In genomic region chr18:48813833-48814489, GRCh38 we compare ENCODE assay signal across 12 cellular contexts.
DNase-seq lines count a peak whose midpoint lies in the region; ATAC-seq, FAIRE-seq and TF ChIP-seq lines count a peak whose summit lies in the region.
"Had no signal": no experiment of that assay in that cellular context is flagged by ENCODE, and none has a peak within 500 bp of the region (broad histone marks: within the 10 kb centered on the region; RNA-seq: fewer than 3 reads in every experiment).

No MANE protein-coding gene starts in this region.

- peaks cover under 1% of the 10 kb centered on the region for H3K4me1 ChIP-seq in colonic mucosa
- H3K4me1 ChIP-seq: pancreas had no signal

- DNase-seq in GM18507 (ENCODE audit: extremely low spot score, insufficient read length, low read depth), result no peak
- no peak for DNase-seq in T-helper 2 cell treated with Interferon-gamma antibody and Interleukin-4, amounts not matched to agents 5 μg/mL and 100 μg/mL, for 36 hours (ENCODE audit: low spot score)
- DNase-seq in colonic mucosa, result peak; percentile 77
- DNase-seq in natural killer cell treated with Interleukin-12 subunit alpha and Interleukin-12 subunit beta and Interleukin-15 and Interleukin-18, amount 100 ng/mL, for 72 hours (ENCODE audit: low spot score), result peak; percentile 57
- DNase-seq in nucleus accumbens (lab: John Stamatoyannopoulos, UW), result no peak
- DNase-seq in foreskin melanocyte, result no peak
- DNase-seq in cerebellar nuclear complex (lab: John Stamatoyannopoulos, UW), result no peak
- DNase-seq in DMS153 treated with DMSO at 0.1 percent for 48 hours (lab: John Stamatoyannopoulos, UW; ENCODE audit: unreplicated experiment), result no peak
- DNase-seq: stimulated activated naive CD4-positive, alpha-beta T cell treated with Interleukin-2 at 50 U/mL for 16 hours had no signal

- H3K9me3 Mint-ChIP-seq in T-helper 2 cell treated with Interferon-gamma antibody and Interleukin-4, amounts not matched to agents 5 μg/mL and 100 μg/mL, for 36 hours, result no peaks in the 10 kb centered on the region
- no peaks in the 10 kb centered on the region for H3K9me3 Mint-ChIP-seq in natural killer cell treated with Interleukin-12 subunit alpha and Interleukin-12 subunit beta and Interleukin-15 and Interleukin-18, amount 100 ng/mL, for 72 hours

- intact Hi-C loops in colonic mucosa (cut with DNase I), result no loop called here

- H3K4me1 Mint-ChIP-seq in T-helper 2 cell treated with Interferon-gamma antibody and Interleukin-4, amounts not matched to agents 5 μg/mL and 100 μg/mL, for 36 hours (ENCODE audit: low read depth), result peaks cover 31% of the 10 kb centered on the region
- peaks cover 52 to 73% of the 10 kb centered on the region in 2 donors for H3K4me1 Mint-ChIP-seq in natural killer cell treated with Interleukin-12 subunit alpha and Interleukin-12 subunit beta and Interleukin-15 and Interleukin-18, amount 100 ng/mL, for 72 hours (ENCODE audit: low read depth in 2 of 2)

- peak overlapping the region; percentile 57 for H3K4me3 Mint-ChIP-seq in T-helper 2 cell treated with Interferon-gamma antibody and Interleukin-4, amounts not matched to agents 5 μg/mL and 100 μg/mL, for 36 hours
- H3K4me3 Mint-ChIP-seq in natural killer cell treated with Interleukin-12 subunit alpha and Interleukin-12 subunit beta and Interleukin-15 and Interleukin-18, amount 100 ng/mL, for 72 hours, result peak overlapping the region; percentile 37

- no peaks in the 10 kb centered on the region for H3K9me3 ChIP-seq in colonic mucosa
- H3K9me3 ChIP-seq: pancreas had no signal

- no peak for TF ChIP-seq CTCF in colonic mucosa (IDR thresholded peaks at IDR 0.05)

- peak; percentile 9 for FAIRE-seq in GM18507 (lab: Jason Lieb, UNC)
- FAIRE-seq: H1, pancreas had no signal

- H3K36me3 Mint-ChIP-seq in T-helper 2 cell treated with Interferon-gamma antibody and Interleukin-4, amounts not matched to agents 5 μg/mL and 100 μg/mL, for 36 hours (ENCODE audit: low read depth), result no peaks in the 10 kb centered on the region
- no peaks in the 10 kb centered on the region for H3K36me3 Mint-ChIP-seq in natural killer cell treated with Interleukin-12 subunit alpha and Interleukin-12 subunit beta and Interleukin-15 and Interleukin-18, amount 100 ng/mL, for 72 hours

- H3K36me3 ChIP-seq in colonic mucosa, result no peaks in the 10 kb centered on the region
- H3K36me3 ChIP-seq: pancreas had no signal

- peaks cover 4% of the 10 kb centered on the region for H3K27me3 Mint-ChIP-seq in T-helper 2 cell treated with Interferon-gamma antibody and Interleukin-4, amounts not matched to agents 5 μg/mL and 100 μg/mL, for 36 hours (ENCODE audit: low read depth)
- H3K27me3 Mint-ChIP-seq in natural killer cell treated with Interleukin-12 subunit alpha and Interleukin-12 subunit beta and Interleukin-15 and Interleukin-18, amount 100 ng/mL, for 72 hours, result no peaks in the 10 kb centered on the region

- H3K9ac ChIP-seq in colonic mucosa (ENCODE audit: low read depth in 2 of 2, low read length in 2 of 2), result no peak overlapping the region

- H3K4me3 ChIP-seq in colonic mucosa, result no peak overlapping the region
- H3K4me3 ChIP-seq: pancreas had no signal

- H3K27ac ChIP-seq in colonic mucosa, result no peak overlapping the region
- H3K27ac ChIP-seq: epithelial cell of prostate, pancreas had no signal

- no peaks in the 10 kb centered on the region for H3K27me3 ChIP-seq in colonic mucosa
- H3K27me3 ChIP-seq: pancreas had no signal

- peak; percentile 65 to 66 for ATAC-seq in natural killer cell treated with Interleukin-12 subunit alpha and Interleukin-12 subunit beta and Interleukin-15 and Interleukin-18, amount 100 ng/mL, for 72 hours

- H3K27ac Mint-ChIP-seq in T-helper 2 cell treated with Interferon-gamma antibody and Interleukin-4, amounts not matched to agents 5 μg/mL and 100 μg/mL, for 36 hours, result peak overlapping the region; percentile 92
- peak overlapping the region; percentile 75 to 94 for H3K27ac Mint-ChIP-seq in natural killer cell treated with Interleukin-12 subunit alpha and Interleukin-12 subunit beta and Interleukin-15 and Interleukin-18, amount 100 ng/mL, for 72 hours

Comparison
In these comparisons a context has a peak if more than half of its experiments do, and no peak if none do; other contexts are left out.
1. DNase-seq: peak in colonic mucosa (single experiment) and natural killer cell treated with Interleukin-12 subunit alpha and Interleukin-12 subunit beta and Interleukin-15 and Interleukin-18, amount 100 ng/mL, for 72 hours (single experiment); none in GM18507 (single experiment), T-helper 2 cell treated with Interferon-gamma antibody and Interleukin-4, amounts not matched to agents 5 μg/mL and 100 μg/mL, for 36 hours (single experiment), nucleus accumbens (0 of 56), foreskin melanocyte (single experiment), cerebellar nuclear complex (0 of 2) and DMS153 treated with DMSO at 0.1 percent for 48 hours (single experiment).